In the genomic region with DNA sequence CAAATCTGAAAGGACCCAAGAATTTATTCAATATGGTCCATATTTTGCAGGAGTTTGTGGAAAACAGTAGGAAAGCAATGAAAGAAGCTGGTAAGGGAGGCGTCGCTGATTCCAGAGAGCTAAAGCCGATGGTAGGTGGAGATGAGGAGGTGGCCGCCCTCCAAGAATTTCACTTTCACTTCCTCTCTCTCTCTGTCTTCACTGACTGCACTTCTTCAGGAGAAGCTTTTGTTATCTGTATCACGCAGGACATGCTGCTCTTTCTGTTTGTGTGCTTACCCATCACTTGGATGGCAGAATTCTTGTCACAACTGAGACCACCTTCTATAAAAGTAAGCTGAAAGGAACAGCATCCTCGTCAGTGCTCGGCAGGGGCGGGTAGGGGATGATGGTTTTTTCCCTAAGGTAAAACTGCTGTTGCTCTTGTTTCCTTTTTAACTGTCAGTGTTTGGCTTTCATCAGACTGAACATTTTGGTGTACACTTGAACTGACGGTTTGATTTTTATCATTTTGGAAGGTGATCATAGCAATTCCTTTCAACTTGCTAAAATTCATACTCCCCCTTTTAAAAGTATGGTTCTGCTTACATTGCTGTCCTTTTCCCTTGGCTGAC, we compare ENCODE assay signal across 8 cellular contexts.
DNase-seq lines count a peak whose midpoint lies in the region; ATAC-seq and TF ChIP-seq lines count a peak whose summit lies in the region.

No MANE protein-coding gene starts in this region.

- ATAC-seq in GM21423 (IDR thresholded peaks at IDR 0.05; ENCODE audit: unreplicated experiment) (peak; percentile 99), HG03575 (IDR thresholded peaks at IDR 0.05; ENCODE audit: extremely low read depth, insufficient number of reproducible peaks, low FRiP score, unreplicated experiment) (peak; percentile 91)

- DNase-seq in GM10248 (ENCODE audit: extremely low spot score) (peak; percentile 55), activated T-cell treated with anti-CD3 and anti-CD28 coated beads for 4 hours (peak; percentile 16), midbrain (lab: John Stamatoyannopoulos, UW) (peak; percentile 32), NCI-H748 treated with DMSO at 0.1 percent for 48 hours (lab: John Stamatoyannopoulos, UW) (no peak), NCI-H526 treated with DMSO at 0.1 percent for 48 hours (lab: John Stamatoyannopoulos, UW) (no peak), EL (no peak)

- POLR2A ChIA-PET in GM10248 (lab: Yijun Ruan, JAX) = no interaction called here

- TF ChIP-seq CTCF in GM10248 (IDR thresholded peaks at IDR 0.05; ENCODE audit: control extremely low read depth, extremely low read depth, low read depth, missing control alignments) = no peak

- CTCF ChIA-PET in GM10248 (lab: Yijun Ruan, JAX) = interaction anchor here (0.8 to 2.3 kb wide), 6 partner anchors 11 to 30 kb away, joined by 3 to 10 read pairs (median 3); no protein-coding TSS in a partner anchor

Comparison
In these comparisons a context has a peak if more than half of its experiments do, and no peak if none do; other contexts are left out.
1. DNase-seq: peak in GM10248 (single experiment), activated T-cell treated with anti-CD3 and anti-CD28 coated beads for 4 hours (single experiment) and midbrain (single experiment); none in NCI-H748 treated with DMSO at 0.1 percent for 48 hours (single experiment), NCI-H526 treated with DMSO at 0.1 percent for 48 hours (single experiment) and EL (single experiment).